Comparison of ENCODE assay signal across 23 cellular contexts in genomic region chr11:11454671-11455223, GRCh38.
"Had no signal": no experiment of that assay in that cellular context is flagged by ENCODE, and none has a peak within 500 bp of the region (broad histone marks: within the 10 kb centered on the region; RNA-seq: fewer than 3 reads in every experiment).

No MANE protein-coding gene starts in this region.

- H3K4me3 ChIP-seq: ascending aorta, lung, tibial artery, uterus had no signal

- H3K9me3 Mint-ChIP-seq: activated CD4-positive, alpha-beta T cell treated with anti-CD3 and anti-CD28 coated beads, Interleukin-2, amount 10 ng/mL, durations not matched to agents 24 days and 14 days; activated CD8-positive, alpha-beta T cell treated with anti-CD3 and anti-CD28 coated beads for 36 hours; activated naive CD4-positive, alpha-beta T cell treated with anti-CD3 and anti-CD28 coated beads, Interleukin-2, amount 10 ng/mL, durations not matched to agents 7 days and 5 days; activated T-cell treated with anti-CD3 and anti-CD28 coated beads, Interleukin-2, amount 50 U/mL, for 24 hours; mesothelial cell of epicardium; nephron had no signal

- H3K27me3 ChIP-seq: ascending aorta, foreskin keratinocyte, tibial artery, uterus had no signal

- H3K36me3 Mint-ChIP-seq: activated naive CD4-positive, alpha-beta T cell treated with anti-CD3 and anti-CD28 coated beads, Interleukin-2, amount 10 ng/mL, durations not matched to agents 7 days and 5 days; mesothelial cell of epicardium had no signal

- H3K27ac ChIP-seq: ascending aorta, foreskin keratinocyte, tibial artery, uterus had no signal

- H3K27me3 Mint-ChIP-seq: activated CD4-positive, alpha-beta T cell treated with anti-CD3 and anti-CD28 coated beads, Interleukin-2, amount 10 ng/mL, durations not matched to agents 24 days and 14 days; activated CD8-positive, alpha-beta T cell treated with anti-CD3 and anti-CD28 coated beads for 36 hours; activated T-cell treated with anti-CD3 and anti-CD28 coated beads, Interleukin-2, amount 50 U/mL, for 24 hours had no signal

- DNase-seq: activated CD4-positive, alpha-beta T cell treated with anti-CD3 and anti-CD28 coated beads, Interleukin-2, amount 10 ng/mL, durations not matched to agents 24 days and 14 days; activated CD8-positive, alpha-beta T cell treated with anti-CD3 and anti-CD28 coated beads for 36 hours; activated naive CD4-positive, alpha-beta T cell treated with anti-CD3 and anti-CD28 coated beads, Interleukin-2, amount 10 ng/mL, durations not matched to agents 7 days and 5 days; activated T-cell treated with anti-CD3 and anti-CD28 coated beads, Interleukin-2, amount 50 U/mL, for 24 hours; dermis blood vessel endothelial cell; effector memory CD4-positive, alpha-beta T cell; glutamatergic neuron; hippocampal formation; nucleus accumbens; posterior cingulate gyrus; stimulated activated CD4-positive, alpha-beta T cell treated with anti-CD3 and anti-CD28 coated beads, Interleukin-2, amount 100 ng/mL, for 24 hours; stimulated activated naive CD4-positive, alpha-beta T cell treated with Interleukin-2 at 50 U/mL for 16 hours; substantia nigra; T-helper 1 cell; T-helper 9 cell; tibial artery; uterus had no signal

- H3K4me3 Mint-ChIP-seq: activated CD4-positive, alpha-beta T cell treated with anti-CD3 and anti-CD28 coated beads, Interleukin-2, amount 10 ng/mL, durations not matched to agents 24 days and 14 days; activated CD8-positive, alpha-beta T cell treated with anti-CD3 and anti-CD28 coated beads for 36 hours; activated naive CD4-positive, alpha-beta T cell treated with anti-CD3 and anti-CD28 coated beads, Interleukin-2, amount 10 ng/mL, durations not matched to agents 7 days and 5 days; activated T-cell treated with anti-CD3 and anti-CD28 coated beads, Interleukin-2, amount 50 U/mL, for 24 hours; mesothelial cell of epicardium; nephron had no signal

- H3K4me1 Mint-ChIP-seq: activated naive CD4-positive, alpha-beta T cell treated with anti-CD3 and anti-CD28 coated beads, Interleukin-2, amount 10 ng/mL, durations not matched to agents 7 days and 5 days had no signal

- ATAC-seq: activated CD8-positive, alpha-beta T cell treated with anti-CD3 and anti-CD28 coated beads for 36 hours; foreskin keratinocyte; left lobe of liver had no signal

- H3K27ac Mint-ChIP-seq: activated CD4-positive, alpha-beta T cell treated with anti-CD3 and anti-CD28 coated beads, Interleukin-2, amount 10 ng/mL, durations not matched to agents 24 days and 14 days; activated CD8-positive, alpha-beta T cell treated with anti-CD3 and anti-CD28 coated beads for 36 hours; activated naive CD4-positive, alpha-beta T cell treated with anti-CD3 and anti-CD28 coated beads, Interleukin-2, amount 10 ng/mL, durations not matched to agents 7 days and 5 days; activated T-cell treated with anti-CD3 and anti-CD28 coated beads, Interleukin-2, amount 50 U/mL, for 24 hours; mesothelial cell of epicardium; nephron had no signal

- H3K36me3 ChIP-seq: ascending aorta, tibial artery, uterus had no signal

- H3K9me3 ChIP-seq: ascending aorta, tibial artery, uterus had no signal

- H3K4me1 ChIP-seq: uterus had no signal
